ENCODE assay signal across 1 cellular context in genomic region chr9:128065907-128066712, GRCh38.
TF ChIP-seq lines count a peak whose summit lies in the region.

No MANE protein-coding gene starts in this region.

TF ChIP-seq in K562, 482 proteins besides CTCF, POLR2A, EP300 and RAD21 (continued from another document and continues in another):
- no peak for TF ChIP-seq CEBPZ (IDR thresholded peaks at IDR 0.05; ENCODE audit: borderline replicate concordance, low read depth, low read length)
- TF ChIP-seq ZNF778 (CRISPR knock-in tag; IDR thresholded peaks at IDR 0.05): no peak
- TF ChIP-seq BRCA1 (IDR thresholded peaks at IDR 0.05): no peak
- no peak for TF ChIP-seq BRCA1 (CRISPR knock-in tag; IDR thresholded peaks at IDR 0.05)
- 0 out of 2 replicates have a peak, but pooled peaks have one; percentile 23 for TF ChIP-seq E2F1 (CRISPR knock-in tag; IDR thresholded peaks at IDR 0.05)
- TF ChIP-seq ZFP1 (CRISPR knock-in tag; IDR thresholded peaks at IDR 0.05): no peak
- TF ChIP-seq SMARCA5 (IDR thresholded peaks at IDR 0.05): no peak
- TF ChIP-seq CBX8 (IDR thresholded peaks at IDR 0.05; ENCODE audit: borderline replicate concordance, extremely low read depth, low read depth, low read length, poor library complexity, severe bottlenecking): no peak
- TF ChIP-seq ZNF445 (CRISPR knock-in tag; IDR thresholded peaks at IDR 0.05; ENCODE audit: low read depth): 0 out of 2 replicates have a peak, but pooled peaks have one; percentile 26
- TF ChIP-seq E2F5 (CRISPR knock-in tag; IDR thresholded peaks at IDR 0.05): no peak
- no peak for TF ChIP-seq KAT2B (IDR thresholded peaks at IDR 0.05; ENCODE audit: low read depth, low read length)
- TF ChIP-seq GABPA (tag; conservative IDR thresholded peaks at IDR 0.05; ENCODE audit: low read depth): no peak
- TF ChIP-seq XRCC3 (IDR thresholded peaks at IDR 0.05): no peak
- TF ChIP-seq ZNF347 (CRISPR knock-in tag; IDR thresholded peaks at IDR 0.05; ENCODE audit: low read depth): no peak
- no peak; the same call in 1 of the 2 replicates for TF ChIP-seq ZNF740 (CRISPR knock-in tag; IDR thresholded peaks at IDR 0.05)
- no peak for TF ChIP-seq ZNF740 (tag; IDR thresholded peaks at IDR 0.05)
- TF ChIP-seq ZNF395 (CRISPR knock-in tag; IDR thresholded peaks at IDR 0.05): peak; percentile 87
- no peak for TF ChIP-seq AFF1 (IDR thresholded peaks at IDR 0.05; ENCODE audit: low read depth in 1 of 2, partially characterized antibody in 2 of 2)
- no peak for TF ChIP-seq CBX1 (IDR thresholded peaks at IDR 0.05; ENCODE audit: low read depth)
- TF ChIP-seq XRCC5 (IDR thresholded peaks at IDR 0.05; ENCODE audit: low read depth, low read length): no peak
- 0 out of 6 replicates have a peak, but pooled peaks of 1 of the 3 experiments have one; percentile 40 for TF ChIP-seq ZBTB11 (CRISPR knock-in tag; IDR thresholded peaks at IDR 0.05)
- TF ChIP-seq ZBTB17 (CRISPR knock-in tag; IDR thresholded peaks at IDR 0.05): no peak
- peak in 1 of 2 experiments; percentile 34; a peak in 1 of 4 replicates for TF ChIP-seq MAZ (CRISPR knock-in tag; conservative IDR thresholded peaks at IDR 0.05 in 1 of 2, IDR thresholded peaks at IDR 0.05 in 1 of 2)
- TF ChIP-seq MTA1 (IDR thresholded peaks at IDR 0.05; ENCODE audit: borderline replicate concordance): no peak
- no peak for TF ChIP-seq CTBP1 (IDR thresholded peaks at IDR 0.05; ENCODE audit: borderline replicate concordance)
- TF ChIP-seq ELF2 (CRISPR knock-in tag; IDR thresholded peaks at IDR 0.05): 0 out of 2 replicates have a peak, but pooled peaks have one; percentile 50
- no peak for TF ChIP-seq BHLHE40 (IDR thresholded peaks at IDR 0.05; ENCODE audit: low read length)
- TF ChIP-seq CREB3L1 (IDR thresholded peaks at IDR 0.05; ENCODE audit: borderline replicate concordance, low read depth): no peak
- TF ChIP-seq FOSL1 (tag; conservative IDR thresholded peaks at IDR 0.05): peak; percentile 21; the same call in 1 of the 2 replicates
- TF ChIP-seq LCOR (CRISPR knock-in tag; IDR thresholded peaks at IDR 0.05): no peak
- TF ChIP-seq RBBP5 (IDR thresholded peaks at IDR 0.05; ENCODE audit: borderline replicate concordance, insufficient read depth, low read length, poor library complexity, severe bottlenecking): no peak
- no peak for TF ChIP-seq E2F3 (CRISPR knock-in tag; IDR thresholded peaks at IDR 0.05)
- 0 out of 2 replicates have a peak, but pooled peaks have one; percentile 2 for TF ChIP-seq VEZF1 (CRISPR knock-in tag; IDR thresholded peaks at IDR 0.05)
- no peak for TF ChIP-seq POLR3G (IDR thresholded peaks at IDR 0.05; ENCODE audit: extremely low read depth, insufficient read length, insufficient replicate concordance)
- TF ChIP-seq LARP7 (IDR thresholded peaks at IDR 0.05): no peak
- TF ChIP-seq RBM22 (IDR thresholded peaks at IDR 0.05; ENCODE audit: low read depth, low read length, poor library complexity, severe bottlenecking): no peak
- 0 out of 2 replicates have a peak, but pooled peaks have one; percentile 2 for TF ChIP-seq CREM (IDR thresholded peaks at IDR 0.05; ENCODE audit: low read depth)
- TF ChIP-seq ETS2 (tag; IDR thresholded peaks at IDR 0.05; ENCODE audit: borderline replicate concordance, poor library complexity, severe bottlenecking): no peak
- TF ChIP-seq ZNF79 (CRISPR knock-in tag; IDR thresholded peaks at IDR 0.05; ENCODE audit: low read depth): 0 out of 2 replicates have a peak, but pooled peaks have one; percentile 12
- no peak for TF ChIP-seq EGR1 (conservative IDR thresholded peaks at IDR 0.05)
- TF ChIP-seq ZBTB5 (IDR thresholded peaks at IDR 0.05): no peak
